Comparison of ENCODE assay signal across 2 cellular contexts in the genomic region with DNA sequence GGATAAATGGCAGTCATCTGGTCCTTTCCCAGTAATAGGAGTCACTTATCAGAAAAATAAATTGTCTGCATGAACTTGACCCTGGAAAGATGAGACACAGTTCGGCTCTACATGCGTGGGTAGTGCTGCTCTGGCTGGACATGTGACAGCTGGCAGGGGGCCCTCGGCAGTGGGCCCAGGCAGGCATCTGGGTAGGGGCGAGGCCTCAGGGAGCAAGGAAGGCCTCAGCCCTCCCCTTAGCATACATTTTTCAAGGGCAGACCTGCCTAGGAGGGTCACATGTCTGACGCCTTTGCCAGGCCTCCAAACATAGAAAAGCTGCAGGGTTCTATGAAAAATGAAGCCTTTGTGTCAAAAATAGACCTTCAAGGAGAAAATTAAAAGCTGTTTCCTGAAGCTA.
TF ChIP-seq lines count a peak whose summit lies in the region.

No MANE protein-coding gene starts in this region.

TF ChIP-seq in IMR-90, 13 proteins besides CTCF, POLR2A, EP300 and RAD21:
- TF ChIP-seq, protein P1, sequence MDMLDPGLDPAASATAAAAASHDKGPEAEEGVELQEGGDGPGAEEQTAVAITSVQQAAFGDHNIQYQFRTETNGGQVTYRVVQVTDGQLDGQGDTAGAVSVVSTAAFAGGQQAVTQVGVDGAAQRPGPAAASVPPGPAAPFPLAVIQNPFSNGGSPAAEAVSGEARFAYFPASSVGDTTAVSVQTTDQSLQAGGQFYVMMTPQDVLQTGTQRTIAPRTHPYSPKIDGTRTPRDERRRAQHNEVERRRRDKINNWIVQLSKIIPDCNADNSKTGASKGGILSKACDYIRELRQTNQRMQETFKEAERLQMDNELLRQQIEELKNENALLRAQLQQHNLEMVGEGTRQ (IDR thresholded peaks at IDR 0.05; ENCODE audit: low read depth, low read length), result peak; percentile 65
- TF ChIP-seq CHD1 (IDR thresholded peaks at IDR 0.05; ENCODE audit: low read depth, low read length), result no peak

TF ChIP-seq in GM12878, 131 proteins besides CTCF, POLR2A, EP300 and RAD21:
- TF ChIP-seq RAD51 (IDR thresholded peaks at IDR 0.05), result no peak
- no peak for TF ChIP-seq EZH2 (IDR thresholded peaks at IDR 0.05; ENCODE audit: borderline replicate concordance, control insufficient read depth, low read depth, low read length)
- TF ChIP-seq CHD4 (IDR thresholded peaks at IDR 0.05), result no peak
- TF ChIP-seq, protein P1 (IDR thresholded peaks at IDR 0.05; ENCODE audit: borderline replicate concordance, low read depth, low read length), result no peak
- TF ChIP-seq RCOR1 (conservative IDR thresholded peaks at IDR 0.05; ENCODE audit: low read depth, low read length), result no peak
- no peak for TF ChIP-seq PML (IDR thresholded peaks at IDR 0.05; ENCODE audit: low read length)
